In the genomic region with DNA sequence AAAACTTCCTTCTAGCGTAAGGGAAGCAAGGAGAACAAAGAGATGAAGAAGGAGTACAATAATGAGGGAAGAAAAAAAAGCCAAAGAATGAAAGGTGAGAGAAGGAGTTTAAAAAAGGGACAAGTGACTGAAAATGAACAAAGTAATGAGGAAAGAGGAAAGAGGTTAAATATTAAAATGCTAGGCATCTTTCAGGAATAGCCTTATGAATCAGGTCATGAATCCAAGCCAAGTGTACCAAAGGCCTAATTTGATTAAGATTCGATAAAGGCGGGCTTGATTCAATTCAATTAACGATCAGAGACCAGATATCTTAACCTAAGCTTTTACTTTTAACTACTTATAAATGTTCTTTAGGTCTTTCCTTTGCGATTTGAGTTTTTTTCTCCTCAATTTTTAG, we compare ENCODE assay signal across 29 cellular contexts.
DNase-seq lines count a peak whose midpoint lies in the region; ATAC-seq, FAIRE-seq and TF ChIP-seq lines count a peak whose summit lies in the region.
"Had no signal": no experiment of that assay in that cellular context is flagged by ENCODE, and none has a peak within 500 bp of the region (broad histone marks: within the 10 kb centered on the region; RNA-seq: fewer than 3 reads in every experiment).

No MANE protein-coding gene starts in this region.

- DNase-seq in right lobe of liver (no peak), HepG2 (ENCODE audit: low spot score) (no peak), SK-N-DZ (ENCODE audit: low spot score) (peak; percentile 9), WTC11 (ENCODE audit: low spot score) (no peak), progenitor cell of endocrine pancreas (ENCODE audit: low spot score, unreplicated experiment) (no peak), mucosa of descending colon (no peak), cerebellar cortex (ENCODE audit: low spot score) (no peak), lower lobe of right lung (no peak)
- DNase-seq: 8988T; ACHN; BE2C; C1 segment of cervical spinal cord; CD4-positive, alpha-beta memory T cell; CD4-positive, CD25-positive, alpha-beta regulatory T cell; CD8-positive, alpha-beta memory T cell; COR-L47; DMS 273 treated with DMSO at 0.1 percent for 48 hours; DMS153; DMS53; DMS79; DND-41; EL; GDM1 had no signal

- no peak overlapping the region for H2AFZ ChIP-seq in HepG2 (ENCODE audit: low read length)

- CTCF ChIA-PET in HepG2 (lab: Yijun Ruan, JAX; ENCODE audit: low intra/inter-chr PET ratio, low total read pairs) (no interaction called here), WTC11 (lab: Charles Lee) (no interaction called here)

- TF ChIP-seq CTCF in right lobe of liver (IDR thresholded peaks at IDR 0.05) (no peak), HepG2 (CRISPR knock-in tag; IDR thresholded peaks at IDR 0.05) (no peak), WTC11 (IDR thresholded peaks at IDR 0.05) (no peak), progenitor cell of endocrine pancreas (IDR thresholded peaks at IDR 0.05; ENCODE audit: unreplicated experiment) (no peak), mucosa of descending colon (IDR thresholded peaks at IDR 0.05) (no peak), lower lobe of right lung (IDR thresholded peaks at IDR 0.05) (no peak)

- no peak for FAIRE-seq in HepG2 (lab: Jason Lieb, UNC)
- FAIRE-seq: A204.1, GM12878, GM12892, GM18507 had no signal

- 38% methylated on average over 5 of the region's 5 CpGs for WGBS in right lobe of liver (ENCODE audit: insufficient coverage, low coverage, low lambda C conversion rate, missing lambda C conversion rate)
- 95% methylated on average over 5 of the region's 5 CpGs for WGBS in HepG2 (ENCODE audit: low lambda C conversion rate)

- no peak overlapping the region for H3K4me2 ChIP-seq in HepG2 (ENCODE audit: low read depth, low read length)
- H3K4me2 ChIP-seq: BLaER1 had no signal

- H3K9me3 Mint-ChIP-seq in WTC11 (no peaks in the 10 kb centered on the region), progenitor cell of endocrine pancreas (ENCODE audit: low read depth) (no peaks in the 10 kb centered on the region)
- H3K9me3 Mint-ChIP-seq: CD14-positive monocyte; CD4-positive, alpha-beta memory T cell; CD8-positive, alpha-beta memory T cell had no signal

- no peaks in the 10 kb centered on the region for H4K20me1 ChIP-seq in HepG2 (ENCODE audit: insufficient read depth, low read length)
- H4K20me1 ChIP-seq: BLaER1 had no signal

- H3K36me3 Mint-ChIP-seq in WTC11 (no peaks in the 10 kb centered on the region), progenitor cell of endocrine pancreas (ENCODE audit: insufficient read depth) (peaks cover 15% of the 10 kb centered on the region)

- H3K4me1 Mint-ChIP-seq in WTC11 (peaks cover 28% of the 10 kb centered on the region), progenitor cell of endocrine pancreas (ENCODE audit: low read depth) (peaks cover 7% of the 10 kb centered on the region)

- H3K9ac ChIP-seq in HepG2 (ENCODE audit: insufficient read depth, low read depth, low read length): no peak overlapping the region
- H3K9ac ChIP-seq: BLaER1 had no signal

- peaks cover 0 to 3% (median 1%) of the 10 kb centered on the region in 4 donors for H3K36me3 ChIP-seq in right lobe of liver
- H3K36me3 ChIP-seq in HepG2 (replicated peaks in 1 of 2; ENCODE audit: control insufficient read depth in 1 of 2, insufficient read depth in 2 of 2, low read length in 2 of 2): peaks cover 0 to 11% of the 10 kb centered on the region in 2 experiments; a peak in 1 of 5 replicates
- H3K36me3 ChIP-seq in mucosa of descending colon (ENCODE audit: low read depth): no peaks in the 10 kb centered on the region
- peaks cover 45% of the 10 kb centered on the region for H3K36me3 ChIP-seq in lower lobe of right lung

- intact Hi-C loops in right lobe of liver (cut with DNase I) (no loop called here), HepG2 (cut with micrococcal nuclease; ENCODE audit: unreplicated experiment) (no loop called here), mucosa of descending colon (cut with DNase I, micrococcal nuclease) (no loop called here), lower lobe of right lung (cut with DNase I) (no loop called here)

- H3K27ac Mint-ChIP-seq in WTC11: peak overlapping the region; percentile 11; the same call in 1 of the 2 replicates
- peak overlapping the region; percentile 50 for H3K27ac Mint-ChIP-seq in progenitor cell of endocrine pancreas
- H3K27ac Mint-ChIP-seq: CD4-positive, CD25-positive, alpha-beta regulatory T cell; CD8-positive, alpha-beta memory T cell had no signal

- no peak overlapping the region for H3K4me3 ChIP-seq in right lobe of liver
- no peak overlapping the region for H3K4me3 ChIP-seq in HepG2 (replicated peaks in 1 of 3; ENCODE audit: insufficient read depth in 1 of 3, low read depth in 2 of 3, low read length in 3 of 3)
- H3K4me3 ChIP-seq in mucosa of descending colon: no peak overlapping the region
- H3K4me3 ChIP-seq in lower lobe of right lung: no peak overlapping the region
- H3K4me3 ChIP-seq: BLaER1, GM12878 had no signal

- H3K4me1 ChIP-seq in right lobe of liver: peaks cover 0 to 7% (median 3%) of the 10 kb centered on the region in 4 donors
- no peaks in the 10 kb centered on the region for H3K4me1 ChIP-seq in HepG2 (ENCODE audit: insufficient read depth, low read length)
- H3K4me1 ChIP-seq in mucosa of descending colon (ENCODE audit: low read depth): no peaks in the 10 kb centered on the region
- H3K4me1 ChIP-seq in lower lobe of right lung: peaks cover 12% of the 10 kb centered on the region
- H3K4me1 ChIP-seq: BLaER1 had no signal

- no peak for TF ChIP-seq POLR2A in right lobe of liver (IDR thresholded peaks at IDR 0.05)
- no peak for TF ChIP-seq POLR2A in HepG2 (IDR thresholded peaks at IDR 0.05; ENCODE audit: insufficient read depth in 1 of 2, low read depth in 2 of 2, low read length in 2 of 2)

- no TSS peak for BruUV-seq in HepG2 (replicated peaks; lab: Mats Ljungman, UMichigan)

- TF ChIP-seq RAD21 in HepG2 (CRISPR knock-in tag; IDR thresholded peaks at IDR 0.05): no peak

- TF ChIP-seq EP300 in HepG2 (IDR thresholded peaks at IDR 0.05; ENCODE audit: low read depth in 2 of 2, low read length in 2 of 2) (no peak), HepG2 (CRISPR knock-in tag; IDR thresholded peaks at IDR 0.05; ENCODE audit: borderline replicate concordance) (no peak)

- in situ Hi-C loops in HepG2 (cut with HindIII; ENCODE audit: extremely low pct_ligation_motif_present, low pct_unique_long_range_greater_than_20kb): no loop called here

- no peaks in the 10 kb centered on the region for H3K27me3 ChIP-seq in right lobe of liver
- H3K27me3 ChIP-seq in HepG2 (ENCODE audit: control insufficient read depth in 1 of 2, insufficient read depth in 2 of 2, low read length in 2 of 2): no peaks in the 10 kb centered on the region
- H3K27me3 ChIP-seq in lower lobe of right lung (ENCODE audit: low read depth): no peaks in the 10 kb centered on the region
- H3K27me3 ChIP-seq: BE2C, BLaER1 had no signal

- H3K27ac ChIP-seq in right lobe of liver (no peak overlapping the region), HepG2 (ENCODE audit: extremely low read length, insufficient read depth, low read length) (no peak overlapping the region), lower lobe of right lung (no peak overlapping the region)
- H3K27ac ChIP-seq: BLaER1 had no signal

- H3K9me3 ChIP-seq in right lobe of liver (no peaks in the 10 kb centered on the region), HepG2 (ENCODE audit: low read length) (no peaks in the 10 kb centered on the region), mucosa of descending colon (no peaks in the 10 kb centered on the region), lower lobe of right lung (no peaks in the 10 kb centered on the region)
- H3K9me3 ChIP-seq: BE2C, BLaER1 had no signal

- H3K79me2 ChIP-seq in HepG2 (ENCODE audit: insufficient read depth, low read length): no peaks in the 10 kb centered on the region

- no peaks in the 10 kb centered on the region for H3K27me3 Mint-ChIP-seq in WTC11 (ENCODE audit: low read depth)
- H3K27me3 Mint-ChIP-seq in progenitor cell of endocrine pancreas: no peaks in the 10 kb centered on the region
- H3K27me3 Mint-ChIP-seq: CD4-positive, alpha-beta memory T cell; CD4-positive, CD25-positive, alpha-beta regulatory T cell; CD8-positive, alpha-beta memory T cell had no signal

- H3K4me3 Mint-ChIP-seq in WTC11: no peak overlapping the region
- H3K4me3 Mint-ChIP-seq in progenitor cell of endocrine pancreas (ENCODE audit: low read depth): no peak overlapping the region
- H3K4me3 Mint-ChIP-seq: CD14-positive monocyte; CD4-positive, alpha-beta memory T cell; CD4-positive, CD25-positive, alpha-beta regulatory T cell; CD8-positive, alpha-beta memory T cell had no signal

- peak in 3 of 4 donors; percentile 35 to 75 (median 46) for ATAC-seq in right lobe of liver
- ATAC-seq in HepG2: no peak
- no peak for ATAC-seq in WTC11
- no peak for ATAC-seq in mucosa of descending colon
- ATAC-seq in lower lobe of right lung: no peak
- ATAC-seq: GM12878 had no signal

- POLR2A ChIA-PET in HepG2 (lab: Yijun Ruan, JAX): no interaction called here
- POLR2A ChIA-PET in WTC11 (lab: Charles Lee): no interaction called here

TF ChIP-seq in WTC11, 78 proteins besides CTCF, POLR2A, EP300 and RAD21 (continues in another document):
- TF ChIP-seq, protein P1, sequence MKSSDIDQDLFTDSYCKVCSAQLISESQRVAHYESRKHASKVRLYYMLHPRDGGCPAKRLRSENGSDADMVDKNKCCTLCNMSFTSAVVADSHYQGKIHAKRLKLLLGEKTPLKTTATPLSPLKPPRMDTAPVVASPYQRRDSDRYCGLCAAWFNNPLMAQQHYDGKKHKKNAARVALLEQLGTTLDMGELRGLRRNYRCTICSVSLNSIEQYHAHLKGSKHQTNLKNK (CRISPR knock-in tag; IDR thresholded peaks at IDR 0.05): no peak
- TF ChIP-seq, protein P2, sequence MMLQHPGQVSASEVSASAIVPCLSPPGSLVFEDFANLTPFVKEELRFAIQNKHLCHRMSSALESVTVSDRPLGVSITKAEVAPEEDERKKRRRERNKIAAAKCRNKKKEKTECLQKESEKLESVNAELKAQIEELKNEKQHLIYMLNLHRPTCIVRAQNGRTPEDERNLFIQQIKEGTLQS (CRISPR knock-in tag; conservative IDR thresholded peaks at IDR 0.05): no peak
- TF ChIP-seq JUN (CRISPR knock-in tag; IDR thresholded peaks at IDR 0.05) (no peak), EMX1 (CRISPR knock-in tag; IDR thresholded peaks at IDR 0.05) (no peak), ZNF671 (CRISPR knock-in tag; IDR thresholded peaks at IDR 0.05) (no peak), HMGA2 (CRISPR knock-in tag; IDR thresholded peaks at IDR 0.05) (no peak)

Comparison
In these comparisons a context has a peak if more than half of its experiments do, and no peak if none do; other contexts are left out.
1. ATAC-seq: peak in right lobe of liver (3 of 4); none in HepG2 (single experiment), WTC11 (single experiment), mucosa of descending colon (single experiment) and lower lobe of right lung (0 of 2).